In the genomic region with DNA sequence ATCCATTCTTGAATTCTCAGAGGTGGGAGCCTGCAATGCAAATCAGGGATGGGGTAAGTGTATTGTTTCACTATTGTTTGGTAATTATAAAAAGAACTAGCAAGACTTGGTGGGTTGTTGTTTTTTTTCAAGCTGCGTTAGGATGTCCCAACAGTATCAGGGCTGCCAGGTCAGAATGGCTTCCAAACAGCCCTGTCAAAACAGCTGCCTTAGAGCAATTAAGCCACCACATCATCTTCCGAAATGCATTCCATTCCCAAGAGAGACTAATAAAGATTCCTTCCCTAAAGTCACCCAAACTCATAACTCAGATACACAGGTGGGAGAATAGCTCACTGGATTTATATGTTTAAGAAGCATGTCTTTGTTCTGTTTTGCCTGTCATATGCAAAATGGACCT, we compare ENCODE assay signal across 1 cellular context.
TF ChIP-seq lines count a peak whose summit lies in the region.

No MANE protein-coding gene starts in this region.

TF ChIP-seq in IMR-90, 13 proteins besides CTCF, POLR2A, EP300 and RAD21:
- TF ChIP-seq, protein P1, sequence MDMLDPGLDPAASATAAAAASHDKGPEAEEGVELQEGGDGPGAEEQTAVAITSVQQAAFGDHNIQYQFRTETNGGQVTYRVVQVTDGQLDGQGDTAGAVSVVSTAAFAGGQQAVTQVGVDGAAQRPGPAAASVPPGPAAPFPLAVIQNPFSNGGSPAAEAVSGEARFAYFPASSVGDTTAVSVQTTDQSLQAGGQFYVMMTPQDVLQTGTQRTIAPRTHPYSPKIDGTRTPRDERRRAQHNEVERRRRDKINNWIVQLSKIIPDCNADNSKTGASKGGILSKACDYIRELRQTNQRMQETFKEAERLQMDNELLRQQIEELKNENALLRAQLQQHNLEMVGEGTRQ (IDR thresholded peaks at IDR 0.05; ENCODE audit: low read depth, low read length) = no peak
- TF ChIP-seq MAZ (IDR thresholded peaks at IDR 0.05; ENCODE audit: borderline replicate concordance, low read depth, low read length) = no peak
- TF ChIP-seq RFX5 (IDR thresholded peaks at IDR 0.05; ENCODE audit: low read depth, low read length) = no peak
- TF ChIP-seq SMC3 (IDR thresholded peaks at IDR 0.05; ENCODE audit: low read depth, low read length) = no peak
- TF ChIP-seq RCOR1 (IDR thresholded peaks at IDR 0.05; ENCODE audit: insufficient replicate concordance, low read length) = no peak
- no peak for TF ChIP-seq BHLHE40 (IDR thresholded peaks at IDR 0.05; ENCODE audit: low read depth, low read length)
- TF ChIP-seq CHD1 (IDR thresholded peaks at IDR 0.05; ENCODE audit: low read depth, low read length) = no peak
- no peak for TF ChIP-seq NFE2L2 (IDR thresholded peaks at IDR 0.05; ENCODE audit: low read depth, low read length)
- TF ChIP-seq MXI1 (IDR thresholded peaks at IDR 0.05; ENCODE audit: borderline replicate concordance, low read depth, low read length) = no peak
- TF ChIP-seq MAFK (IDR thresholded peaks at IDR 0.05; ENCODE audit: low read depth, low read length) = no peak
- no peak for TF ChIP-seq FOS (IDR thresholded peaks at IDR 0.05; ENCODE audit: low read depth, low read length)
- TF ChIP-seq CEBPB (IDR thresholded peaks at IDR 0.05; ENCODE audit: low read depth, low read length) = no peak
- TF ChIP-seq, protein P2, sequence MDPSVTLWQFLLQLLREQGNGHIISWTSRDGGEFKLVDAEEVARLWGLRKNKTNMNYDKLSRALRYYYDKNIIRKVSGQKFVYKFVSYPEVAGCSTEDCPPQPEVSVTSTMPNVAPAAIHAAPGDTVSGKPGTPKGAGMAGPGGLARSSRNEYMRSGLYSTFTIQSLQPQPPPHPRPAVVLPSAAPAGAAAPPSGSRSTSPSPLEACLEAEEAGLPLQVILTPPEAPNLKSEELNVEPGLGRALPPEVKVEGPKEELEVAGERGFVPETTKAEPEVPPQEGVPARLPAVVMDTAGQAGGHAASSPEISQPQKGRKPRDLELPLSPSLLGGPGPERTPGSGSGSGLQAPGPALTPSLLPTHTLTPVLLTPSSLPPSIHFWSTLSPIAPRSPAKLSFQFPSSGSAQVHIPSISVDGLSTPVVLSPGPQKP (IDR thresholded peaks at IDR 0.05; ENCODE audit: borderline replicate concordance, low read depth, low read length) = no peak
TF ChIP-seq in IMR-90: peak in this region for 0.
